In genomic region chr5:124726631-124727362, GRCh38 we compare ENCODE assay signal across 21 cellular contexts. TPM values are rescaled to one million over a fixed set of nuclear protein-coding genes. Genes with fewer than 3 reads are reported as not detected.
A peak's percentile ranks its signal among the peaks of the same experiment; 100 is the strongest.
DNase-seq lines count a peak whose midpoint lies in the region; ATAC-seq and TF ChIP-seq lines count a peak whose summit lies in the region.
"Had no signal": no experiment of that assay in that cellular context is flagged by ENCODE, and none has a peak within 500 bp of the region (broad histone marks: within the 10 kb centered on the region; RNA-seq: fewer than 3 reads in every experiment).

No MANE protein-coding gene starts in this region.

- peaks cover 89% of the 10 kb centered on the region for H3K4me1 Mint-ChIP-seq in brain
- H3K4me1 Mint-ChIP-seq in activated T-helper 17 cell treated with anti-CD3 and anti-CD28 coated beads, Interleukin-2, amount 50 U/mL, for 72 hours = no peaks in the 10 kb centered on the region

- H3K36me3 Mint-ChIP-seq in brain = peaks cover 28% of the 10 kb centered on the region
- H3K36me3 Mint-ChIP-seq in activated T-helper 17 cell treated with anti-CD3 and anti-CD28 coated beads, Interleukin-2, amount 50 U/mL, for 72 hours (ENCODE audit: low read depth) = no peaks in the 10 kb centered on the region

- no peaks in the 10 kb centered on the region for H3K27me3 ChIP-seq in right lobe of liver

- DNase-seq in right lobe of liver = no peak
- DNase-seq in epidermal melanocyte (ENCODE audit: insufficient read length, low spot score) = no peak
- DNase-seq: AML-193, GF-D8, GOT3, HFFc6, NCI-H1417, NCI-H187 treated with DMSO at 0.1 percent for 48 hours, NCI-H2227 treated with DMSO at 0.1 percent for 48 hours, NCI-H524, NCI-H82, PC-3, SIG-M5 had no signal

- intact Hi-C loops in right lobe of liver (cut with DNase I) = no loop called here

- 64% methylated on average over 4 of the region's 5 CpGs for WGBS in right lobe of liver (ENCODE audit: insufficient coverage, low coverage, low lambda C conversion rate, missing lambda C conversion rate)

- TF ChIP-seq CTCF in HEK293 (tag by site-specific recombination; IDR thresholded peaks at IDR 0.05) (no peak), brain (conservative IDR thresholded peaks at IDR 0.05) (no peak), right lobe of liver (IDR thresholded peaks at IDR 0.05) (no peak)

- H3K27me3 Mint-ChIP-seq in brain = no peaks in the 10 kb centered on the region
- peaks cover 4% of the 10 kb centered on the region for H3K27me3 Mint-ChIP-seq in activated T-helper 17 cell treated with anti-CD3 and anti-CD28 coated beads, Interleukin-2, amount 50 U/mL, for 72 hours

- CTCF ChIA-PET in HEK293 (lab: Yijun Ruan, JAX) = no interaction called here

- POLR2A ChIA-PET in HEK293 (lab: Yijun Ruan, JAX) = no interaction called here

- ATAC-seq in right lobe of liver (peak; percentile 56 to 82 (median 62)), GM18505 (IDR thresholded peaks at IDR 0.05; ENCODE audit: unreplicated experiment) (no peak), GM21526 (IDR thresholded peaks at IDR 0.05; ENCODE audit: low FRiP score, unreplicated experiment) (no peak)
- no peak for ATAC-seq in activated T-helper 17 cell treated with anti-CD3 and anti-CD28 coated beads, Interleukin-2, amount 50 U/mL, for 72 hours (replicated peaks)
- ATAC-seq: PC-3, SK-N-SH treated with all-trans-retinoic acid at 6 μM for 48 hours had no signal

- H3K4me3 ChIP-seq in HEK293 (ENCODE audit: low read depth, low read length) = no peak overlapping the region
- H3K4me3 ChIP-seq in right lobe of liver = no peak overlapping the region

- peaks cover 37% of the 10 kb centered on the region for H3K4me1 ChIP-seq in HEK293 (ENCODE audit: control insufficient read depth, insufficient read depth, low read length)
- peaks cover 0 to 20% (median 10%) of the 10 kb centered on the region in 4 donors for H3K4me1 ChIP-seq in right lobe of liver

- H3K27ac ChIP-seq in HEK293 (ENCODE audit: extremely low read depth, low read depth, low read length) (no peak overlapping the region), right lobe of liver (no peak overlapping the region)
- H3K27ac ChIP-seq: KMS-11, RWPE1 had no signal

- peak overlapping the region in 3 of 5 experiments; percentile 13 to 58 (median 51) for H3K27ac Mint-ChIP-seq in brain
- H3K27ac Mint-ChIP-seq in activated T-helper 17 cell treated with anti-CD3 and anti-CD28 coated beads, Interleukin-2, amount 50 U/mL, for 72 hours = no peak overlapping the region
- H3K27ac Mint-ChIP-seq: HFFc6 had no signal

- H3K36me3 ChIP-seq in HEK293 (ENCODE audit: control insufficient read depth in 2 of 2, insufficient read depth in 1 of 2, low read length in 2 of 2) (no peaks in the 10 kb centered on the region; a peak in 1 of 3 replicates), right lobe of liver (no peaks in the 10 kb centered on the region)

- peak overlapping the region in 2 of 5 experiments; percentile 49 to 54 for H3K4me3 Mint-ChIP-seq in brain
- H3K4me3 Mint-ChIP-seq in activated T-helper 17 cell treated with anti-CD3 and anti-CD28 coated beads, Interleukin-2, amount 50 U/mL, for 72 hours = no peak overlapping the region
- H3K4me3 Mint-ChIP-seq: HFFc6 had no signal

- TF ChIP-seq POLR2A in right lobe of liver (IDR thresholded peaks at IDR 0.05) = no peak
- no peak for TF ChIP-seq POLR2A in GM18505 (IDR thresholded peaks at IDR 0.05; ENCODE audit: borderline replicate concordance, extremely low read depth, insufficient read depth, insufficient read length)

- H3K9me3 ChIP-seq in HEK293 (ENCODE audit: control insufficient read depth, insufficient read depth, low read depth, low read length) = no peaks in the 10 kb centered on the region
- H3K9me3 ChIP-seq in right lobe of liver = no peaks in the 10 kb centered on the region

- peaks cover 0 to 6% (median 0%) of the 10 kb centered on the region in 5 experiments for H3K9me3 Mint-ChIP-seq in brain
- no peaks in the 10 kb centered on the region for H3K9me3 Mint-ChIP-seq in activated T-helper 17 cell treated with anti-CD3 and anti-CD28 coated beads, Interleukin-2, amount 50 U/mL, for 72 hours
- H3K9me3 Mint-ChIP-seq: HFFc6 had no signal

TF ChIP-seq in HEK293, 187 proteins besides CTCF, POLR2A, EP300 and RAD21:
- TF ChIP-seq ZNF146 (tag by site-specific recombination; IDR thresholded peaks at IDR 0.05) (no peak), SCRT2 (tag by site-specific recombination; IDR thresholded peaks at IDR 0.05) (peak; percentile 94), ZSCAN4 (tag by site-specific recombination; IDR thresholded peaks at IDR 0.05) (no peak), ZNF362 (tag by site-specific recombination; IDR thresholded peaks at IDR 0.05) (peak; percentile 86), KLF7 (tag by site-specific recombination; IDR thresholded peaks at IDR 0.05; ENCODE audit: borderline replicate concordance) (no peak), SCRT1 (tag by site-specific recombination; IDR thresholded peaks at IDR 0.05; ENCODE audit: borderline replicate concordance) (peak; percentile 76)
TF ChIP-seq in HEK293: peak in this region for 3.

RNA-seq across cellular contexts. Expression of gene ZNF608, which starts 19.6 kb away (rescaled TPM):
- polyA plus RNA-seq in brain (ENCODE audit: insufficient read depth, low read depth, low replicate concordance) = 15.6 TPM
- total RNA-seq in right lobe of liver = 1 to 10 TPM; 3.9 to 6.5 (median 4.9) TPM
- not detected for total RNA-seq in activated T-helper 17 cell treated with anti-CD3 and anti-CD28 coated beads, Interleukin-2, amount 50 U/mL, for 72 hours

Comparison
In these comparisons a context has a peak if more than half of its experiments do, and no peak if none do; other contexts are left out.
1. ATAC-seq: peak in right lobe of liver (4 of 4); none in GM18505 (single experiment), activated T-helper 17 cell treated with anti-CD3 and anti-CD28 coated beads, Interleukin-2, amount 50 U/mL, for 72 hours (single experiment) and GM21526 (single experiment).
2. RNA of gene ZNF608, which starts 19.6 kb away (total RNA-seq): 3.9 to 6.5 TPM in right lobe of liver; not detected in activated T-helper 17 cell treated with anti-CD3 and anti-CD28 coated beads, Interleukin-2, amount 50 U/mL, for 72 hours; every median in the first group is over 4 times any median in the second.